Comparison of ENCODE assay signal across 8 cellular contexts in the genomic region with DNA sequence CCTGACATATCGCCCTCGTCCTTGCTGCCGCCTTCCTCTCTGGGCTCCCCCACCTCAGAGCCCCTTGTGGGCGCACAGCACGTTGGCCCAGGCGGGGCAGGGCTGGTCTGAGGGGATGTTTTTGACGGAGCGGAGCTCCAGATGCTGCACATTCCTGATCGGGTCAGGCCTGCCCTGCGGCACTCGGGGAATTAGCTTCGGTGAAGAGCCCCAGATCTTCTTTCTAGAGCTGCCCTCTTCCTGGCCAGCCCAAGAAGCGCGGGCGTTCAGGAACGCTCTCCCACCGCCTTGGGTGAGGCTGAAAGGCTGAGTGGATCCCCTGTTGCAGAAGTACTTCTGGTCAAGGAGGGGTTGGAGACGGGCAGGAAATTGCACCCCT. TPM values are rescaled to one million over a fixed set of nuclear protein-coding genes. Genes with fewer than 3 reads are reported as not detected.
DNase-seq lines count a peak whose midpoint lies in the region; ATAC-seq and TF ChIP-seq lines count a peak whose summit lies in the region.

No MANE protein-coding gene starts in this region.

- H2AFZ ChIP-seq in Loucy (ENCODE audit: low read length): peak overlapping the region; percentile 83

- no peaks in the 10 kb centered on the region for H3F3A ChIP-seq in Loucy (ENCODE audit: low read depth)

- H3K4me3 Mint-ChIP-seq in naive thymus-derived CD8-positive, alpha-beta T cell: peak overlapping the region; percentile 73 to 94 (median 90)

- H3K9me3 ChIP-seq in Loucy (ENCODE audit: insufficient read depth, low read depth, low read length): no peaks in the 10 kb centered on the region

- TF ChIP-seq CTCF in Loucy (conservative IDR thresholded peaks at IDR 0.05; ENCODE audit: low read length): no peak

- no peaks in the 10 kb centered on the region for H4K20me1 ChIP-seq in Loucy (ENCODE audit: insufficient read depth, low read length, poor library complexity, severe bottlenecking)

- POLR2A ChIA-PET in naive thymus-derived CD8-positive, alpha-beta T cell (lab: Charles Lee): no interaction called here

- peak overlapping the region in 2 of 10 donors; percentile 65 to 82 for H3K27ac Mint-ChIP-seq in naive thymus-derived CD8-positive, alpha-beta T cell

- peaks cover 4 to 32% (median 16%) of the 10 kb centered on the region in 5 donors for H3K27me3 Mint-ChIP-seq in naive thymus-derived CD8-positive, alpha-beta T cell

- H3K9me3 Mint-ChIP-seq in naive thymus-derived CD8-positive, alpha-beta T cell: no peaks in the 10 kb centered on the region

- peak overlapping the region; percentile 98 for H3K4me2 ChIP-seq in Loucy (ENCODE audit: low read depth, low read length, poor library complexity, severe bottlenecking)

- H3K9ac ChIP-seq in Loucy (ENCODE audit: low read depth, low read length, poor library complexity, severe bottlenecking): peak overlapping the region; percentile 91

- H3K36me3 Mint-ChIP-seq in naive thymus-derived CD8-positive, alpha-beta T cell: no peaks in the 10 kb centered on the region

- no peaks in the 10 kb centered on the region for H3K36me3 ChIP-seq in Loucy (ENCODE audit: insufficient read depth, low read length)

- peaks cover 8 to 21% (median 17%) of the 10 kb centered on the region in 4 donors for H3K4me1 Mint-ChIP-seq in naive thymus-derived CD8-positive, alpha-beta T cell

- peaks cover 43% of the 10 kb centered on the region for H3K4me1 ChIP-seq in Loucy (ENCODE audit: insufficient read depth, low read length, poor library complexity, severe bottlenecking)

- H3K4me3 ChIP-seq in Loucy (ENCODE audit: low read length, poor library complexity, severe bottlenecking): peak overlapping the region; percentile 97

- no peak for ATAC-seq in naive thymus-derived CD8-positive, alpha-beta T cell

- no peaks in the 10 kb centered on the region for H3K27me3 ChIP-seq in Loucy (ENCODE audit: insufficient read depth, low read length, poor library complexity, severe bottlenecking)

- no peaks in the 10 kb centered on the region for H3K9me2 ChIP-seq in Loucy (replicated peaks; ENCODE audit: low read depth, low read length)

- H3K79me2 ChIP-seq in Loucy (ENCODE audit: insufficient read depth, low read length): peaks cover 37% of the 10 kb centered on the region

- peak; percentile 38 for DNase-seq in AG08395 (ENCODE audit: low spot score)
- DNase-seq in epidermal melanocyte (ENCODE audit: insufficient read length, low spot score): peak; percentile 75
- DNase-seq in naive thymus-derived CD8-positive, alpha-beta T cell: no peak
- no peak for DNase-seq in NCI-H446 treated with DMSO at 0.1 percent for 48 hours (lab: John Stamatoyannopoulos, UW)
- DNase-seq in NCI-H526 (lab: John Stamatoyannopoulos, UW): no peak
- no peak for DNase-seq in NCI-H510A treated with DMSO at 0.1 percent for 48 hours (lab: John Stamatoyannopoulos, UW)
- DNase-seq in activated gamma-delta T cell treated with Interleukin-2 at 50 U/mL for 16 hours: no peak

RNA-seq across cellular contexts. Expression of gene YPEL4, which starts 12.1 kb away (rescaled TPM):
- 10 to 100 TPM; 12.9 to 14.6 TPM for total RNA-seq in naive thymus-derived CD8-positive, alpha-beta T cell
- polyA plus RNA-seq in naive thymus-derived CD8-positive, alpha-beta T cell: under 1 TPM in 1 of 3 donors, not detected in 2; 0.27 TPM

RNA-seq across cellular contexts. Expression of gene CLP1, which starts 19.9 kb away (rescaled TPM):
- total RNA-seq in naive thymus-derived CD8-positive, alpha-beta T cell: 10 to 100 TPM; 13.5 TPM
- polyA plus RNA-seq in naive thymus-derived CD8-positive, alpha-beta T cell: 10 to 100 TPM in 1 of 3 donors, 1 to 10 TPM in 2; 7.9 to 13.4 (median 9.4) TPM

RNA-seq across cellular contexts. Expression of gene ZDHHC5, which starts 30.3 kb away (rescaled TPM):
- 10 to 100 TPM; 75.2 to 78.8 TPM for total RNA-seq in naive thymus-derived CD8-positive, alpha-beta T cell
- polyA plus RNA-seq in naive thymus-derived CD8-positive, alpha-beta T cell: 10 to 100 TPM; 25.0 to 43.4 (median 26.4) TPM

RNA-seq across cellular contexts. Expression of gene SERPING1, which starts 40.1 kb away (rescaled TPM):
- not detected for total RNA-seq in naive thymus-derived CD8-positive, alpha-beta T cell
- not detected for polyA plus RNA-seq in naive thymus-derived CD8-positive, alpha-beta T cell

Comparison
In these comparisons a context has a peak if more than half of its experiments do, and no peak if none do; other contexts are left out.
1. DNase-seq: peak in AG08395 (single experiment) and epidermal melanocyte (single experiment); none in naive thymus-derived CD8-positive, alpha-beta T cell (0 of 10), NCI-H446 treated with DMSO at 0.1 percent for 48 hours (single experiment), NCI-H526 (0 of 2), NCI-H510A treated with DMSO at 0.1 percent for 48 hours (single experiment) and activated gamma-delta T cell treated with Interleukin-2 at 50 U/mL for 16 hours (single experiment).